ENCODE assay signal across 9 cellular contexts in the genomic region with DNA sequence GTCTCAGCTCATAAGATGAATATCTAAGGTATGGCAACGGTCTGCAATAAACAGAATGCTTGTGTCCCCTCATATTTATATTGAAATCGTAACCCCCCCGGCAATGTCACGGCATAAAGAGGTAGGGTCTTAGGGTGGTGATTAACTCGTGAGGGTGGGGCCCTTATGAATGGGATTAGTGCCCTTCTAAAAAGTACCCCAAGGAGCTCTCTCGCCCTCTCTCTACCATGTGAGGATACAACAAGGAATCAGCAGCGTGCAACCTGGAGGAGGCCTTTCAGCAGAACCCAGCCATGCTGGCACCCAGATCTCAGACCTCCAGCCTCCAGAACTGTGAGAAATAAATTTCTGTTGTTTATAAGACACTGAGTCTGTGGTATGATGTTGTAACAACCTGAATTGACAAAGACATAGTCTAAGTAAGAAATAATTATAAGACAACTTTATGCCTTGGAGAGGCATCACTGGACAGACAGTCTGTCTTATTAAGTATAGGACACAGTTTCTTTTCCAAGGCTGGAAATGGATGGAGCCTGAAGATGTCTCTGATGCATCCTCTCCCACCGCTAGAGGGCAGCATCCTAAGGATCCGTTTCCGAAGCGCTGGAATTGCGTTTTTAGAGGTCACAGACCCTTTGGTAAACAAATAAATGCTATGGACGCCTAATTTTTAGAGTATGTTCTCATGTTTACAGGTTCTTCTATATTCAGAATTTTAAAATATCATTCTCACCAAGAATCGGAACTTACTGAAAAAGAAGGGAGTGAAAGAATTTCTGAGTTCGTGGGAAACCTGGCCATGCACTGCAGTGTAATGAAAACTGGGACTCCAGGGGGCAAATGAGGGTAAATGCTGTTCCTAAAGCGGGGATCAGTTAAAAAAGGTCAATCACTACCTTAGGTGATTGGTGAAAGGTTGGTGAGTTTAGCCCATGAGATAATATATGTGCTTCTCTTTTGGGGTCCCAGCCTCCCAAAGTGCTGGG. TPM values are rescaled to one million over a fixed set of nuclear protein-coding genes. Genes with fewer than 3 reads are reported as not detected.
A peak's percentile ranks its signal among the peaks of the same experiment; 100 is the strongest.
DNase-seq lines count a peak whose midpoint lies in the region; ATAC-seq and TF ChIP-seq lines count a peak whose summit lies in the region.
"Had no signal": no experiment of that assay in that cellular context is flagged by ENCODE, and none has a peak within 500 bp of the region (broad histone marks: within the 10 kb centered on the region; RNA-seq: fewer than 3 reads in every experiment).

No MANE protein-coding gene starts in this region.

- no peak for ATAC-seq in foreskin keratinocyte
- no peak for ATAC-seq in psoas muscle
- ATAC-seq in HG02884 (IDR thresholded peaks at IDR 0.05; ENCODE audit: unreplicated experiment) = no peak
- no peak for ATAC-seq in GM21529 (IDR thresholded peaks at IDR 0.05; ENCODE audit: unreplicated experiment)

- H3K27me3 ChIP-seq in foreskin keratinocyte (no peaks in the 10 kb centered on the region), psoas muscle (ENCODE audit: insufficient read depth in 3 of 3, low read length in 2 of 3) (no peaks in the 10 kb centered on the region)

- peaks cover 6% of the 10 kb centered on the region for H3K9me3 ChIP-seq in psoas muscle

- peak; percentile 31 to 63 for DNase-seq in NCI-H524 (lab: John Stamatoyannopoulos, UW)
- no peak for DNase-seq in NCI-H524 treated with DMSO at 0.1 percent for 48 hours (lab: John Stamatoyannopoulos, UW)
- DNase-seq in NAMALWA (ENCODE audit: low spot score) = peak; percentile 38
- DNase-seq in activated CD8-positive, alpha-beta memory T cell treated with anti-CD3 and anti-CD28 coated beads, Interleukin-2, amount 50 U/mL, for 24 hours (ENCODE audit: extremely low read depth) = peak; percentile 7
- peak in 1 of 2 donors; percentile 20 for DNase-seq in foreskin keratinocyte
- DNase-seq in psoas muscle = peak in 1 of 2 donors; percentile 27

- peak; percentile 69 for TF ChIP-seq CTCF in foreskin keratinocyte (conservative IDR thresholded peaks at IDR 0.05)
- TF ChIP-seq CTCF in psoas muscle (IDR thresholded peaks at IDR 0.05) = peak; percentile 65

- no peaks in the 10 kb centered on the region for H3K36me3 ChIP-seq in psoas muscle (ENCODE audit: insufficient read depth in 1 of 2, low read depth in 1 of 2)

- WGBS in psoas muscle, 3 donors = 44 to 47% (median 45%) methylated on average over 16 of the region's 16 CpGs

- intact Hi-C loops in psoas muscle (cut with DNase I) = loop anchor here (2.0 to 5.0 kb wide), 3 partner anchors 83 to 215 kb away; no protein-coding TSS in a partner anchor

- H3K27ac ChIP-seq in foreskin keratinocyte (no peak overlapping the region), psoas muscle (no peak overlapping the region)

- H3K4me3 ChIP-seq in psoas muscle = no peak overlapping the region

- H3K4me1 ChIP-seq in foreskin keratinocyte (no peaks in the 10 kb centered on the region), psoas muscle (no peaks in the 10 kb centered on the region)

RNA-seq across cellular contexts. Expression of a gene that starts 13.3 kb away (rescaled TPM):
- total RNA-seq in foreskin keratinocyte = not detected in 2 replicates
- polyA plus RNA-seq in foreskin keratinocyte = not detected in 2 replicates
- not detected for total RNA-seq in psoas muscle
- polyA plus RNA-seq in psoas muscle = not detected

RNA-seq across cellular contexts. Expression of a gene that starts 27.6 kb away (rescaled TPM):
- total RNA-seq in foreskin keratinocyte (not detected in 2 replicates), psoas muscle (under 1 TPM in 1 of 4 donors, not detected in 3; 0.59 TPM)
- polyA plus RNA-seq in foreskin keratinocyte (not detected in 2 replicates), psoas muscle (not detected)
- polyA plus RNA-seq: esophagus had no signal
